In genomic region chr19:53808710-53809125, GRCh38 we compare ENCODE assay signal across 9 cellular contexts. TPM values are rescaled to one million over a fixed set of nuclear protein-coding genes. Genes with fewer than 3 reads are reported as not detected.
DNase-seq lines count a peak whose midpoint lies in the region; ATAC-seq and TF ChIP-seq lines count a peak whose summit lies in the region.
"Had no signal": no experiment of that assay in that cellular context is flagged by ENCODE, and none has a peak within 500 bp of the region (broad histone marks: within the 10 kb centered on the region; RNA-seq: fewer than 3 reads in every experiment).

No MANE protein-coding gene starts in this region.

- CTCF ChIA-PET in CD8-positive, alpha-beta memory T cell (lab: Charles Lee), result no interaction called here

- POLR2A ChIA-PET in CD8-positive, alpha-beta memory T cell (lab: Charles Lee), result no interaction called here

- WGBS in gastroesophageal sphincter (ENCODE audit: low coverage in 1 of 2), 2 donors, result 5 to 25% methylated on average over 2 to 4 of the region's 5 CpGs
- WGBS in thyroid gland, 2 donors, result 20 to 25% methylated on average over 5 of the region's 5 CpGs

- H3K4me1 ChIP-seq in HAP-1, result no peaks in the 10 kb centered on the region
- H3K4me1 ChIP-seq in gastroesophageal sphincter, result no peaks in the 10 kb centered on the region
- H3K4me1 ChIP-seq in thyroid gland, result no peaks in the 10 kb centered on the region
- H3K4me1 ChIP-seq in CD8-positive, alpha-beta memory T cell (ENCODE audit: insufficient read depth, low read length), result no peaks in the 10 kb centered on the region

- H3K9me3 ChIP-seq in HAP-1 (no peaks in the 10 kb centered on the region), gastroesophageal sphincter (no peaks in the 10 kb centered on the region), thyroid gland (no peaks in the 10 kb centered on the region)
- no peaks in the 10 kb centered on the region for H3K9me3 ChIP-seq in CD8-positive, alpha-beta memory T cell (ENCODE audit: low read length)

- no peaks in the 10 kb centered on the region for H3K27me3 ChIP-seq in HAP-1 (ENCODE audit: low read depth)
- H3K27me3 ChIP-seq in gastroesophageal sphincter, result peaks cover 8% of the 10 kb centered on the region
- no peaks in the 10 kb centered on the region for H3K27me3 ChIP-seq in thyroid gland
- H3K27me3 ChIP-seq in CD8-positive, alpha-beta memory T cell (ENCODE audit: insufficient read depth, low read length, poor library complexity, severe bottlenecking), result no peaks in the 10 kb centered on the region

- H3K4me3 ChIP-seq in HAP-1, result no peak overlapping the region
- no peak overlapping the region for H3K4me3 ChIP-seq in gastroesophageal sphincter
- no peak overlapping the region for H3K4me3 ChIP-seq in thyroid gland (replicated peaks in 1 of 3)
- H3K4me3 ChIP-seq in CD8-positive, alpha-beta memory T cell (ENCODE audit: low read length), result no peak overlapping the region
- H3K4me3 ChIP-seq: SK-N-MC had no signal

- H3K27me3 Mint-ChIP-seq in activated T-cell treated with anti-CD3 and anti-CD28 coated beads, Interleukin-2, amount 50 U/mL, for 72 hours (ENCODE audit: low read depth), result no peaks in the 10 kb centered on the region
- no peaks in the 10 kb centered on the region for H3K27me3 Mint-ChIP-seq in CD8-positive, alpha-beta memory T cell

- in situ Hi-C loops in HAP-1 (cut with MboI; ENCODE audit: low sequenced_read_pairs), result no loop called here

- intact Hi-C loops in thyroid gland (cut with DNase I), result no loop called here

- no peak for ATAC-seq in gastroesophageal sphincter
- ATAC-seq in activated T-cell treated with anti-CD3 and anti-CD28 coated beads, Interleukin-2, amount 50 U/mL, for 72 hours (replicated peaks in 1 of 2), result no peak

- TF ChIP-seq EP300 in gastroesophageal sphincter (IDR thresholded peaks at IDR 0.05), result no peak

- H3K36me3 ChIP-seq in HAP-1 (replicated peaks), result no peaks in the 10 kb centered on the region
- no peaks in the 10 kb centered on the region for H3K36me3 ChIP-seq in gastroesophageal sphincter
- no peaks in the 10 kb centered on the region for H3K36me3 ChIP-seq in thyroid gland
- H3K36me3 ChIP-seq in CD8-positive, alpha-beta memory T cell (ENCODE audit: insufficient read depth, low read length), result no peaks in the 10 kb centered on the region

- H3K27ac ChIP-seq in gastroesophageal sphincter, result no peak overlapping the region
- no peak overlapping the region for H3K27ac ChIP-seq in thyroid gland
- H3K27ac ChIP-seq in CD8-positive, alpha-beta memory T cell (ENCODE audit: low read depth, low read length), result no peak overlapping the region
- H3K27ac ChIP-seq: SK-N-MC had no signal

- H3K4me3 Mint-ChIP-seq in activated T-cell treated with anti-CD3 and anti-CD28 coated beads, Interleukin-2, amount 50 U/mL, for 72 hours, result no peak overlapping the region
- H3K4me3 Mint-ChIP-seq in CD8-positive, alpha-beta memory T cell, result no peak overlapping the region

- TF ChIP-seq POLR2A in gastroesophageal sphincter (IDR thresholded peaks at IDR 0.05) (no peak), thyroid gland (IDR thresholded peaks at IDR 0.05) (no peak)

- H3K9me3 Mint-ChIP-seq in activated T-cell treated with anti-CD3 and anti-CD28 coated beads, Interleukin-2, amount 50 U/mL, for 72 hours, result no peaks in the 10 kb centered on the region
- H3K9me3 Mint-ChIP-seq in CD8-positive, alpha-beta memory T cell, result peaks cover 0 to 2% (median 0%) of the 10 kb centered on the region in 5 donors

- DNase-seq in A172 (ENCODE audit: low spot score) (peak; percentile 80), HAP-1 (ENCODE audit: low spot score in 2 of 2) (peak; percentile 20 to 25), RPMI8226 (peak; percentile 64), thyroid gland (no peak)
- DNase-seq in activated T-cell treated with anti-CD3 and anti-CD28 coated beads, Interleukin-2, amount 50 U/mL, for 72 hours, result no peak
- no peak for DNase-seq in CD8-positive, alpha-beta memory T cell
- DNase-seq in stimulated activated CD4-positive, alpha-beta T cell treated with anti-CD3 and anti-CD28 coated beads, Interleukin-2, amount 100 ng/mL, for 24 hours, result no peak

- no peak overlapping the region for H3K27ac Mint-ChIP-seq in activated T-cell treated with anti-CD3 and anti-CD28 coated beads, Interleukin-2, amount 50 U/mL, for 72 hours
- H3K27ac Mint-ChIP-seq in CD8-positive, alpha-beta memory T cell, result no peak overlapping the region

- H3K4me1 Mint-ChIP-seq in activated T-cell treated with anti-CD3 and anti-CD28 coated beads, Interleukin-2, amount 50 U/mL, for 72 hours (ENCODE audit: low read depth), result no peaks in the 10 kb centered on the region
- H3K4me1 Mint-ChIP-seq in CD8-positive, alpha-beta memory T cell, result no peaks in the 10 kb centered on the region

- H3K36me3 Mint-ChIP-seq in activated T-cell treated with anti-CD3 and anti-CD28 coated beads, Interleukin-2, amount 50 U/mL, for 72 hours (ENCODE audit: insufficient read depth in 2 of 2), result no peaks in the 10 kb centered on the region
- no peaks in the 10 kb centered on the region for H3K36me3 Mint-ChIP-seq in CD8-positive, alpha-beta memory T cell

- TF ChIP-seq CTCF in gastroesophageal sphincter (IDR thresholded peaks at IDR 0.05) (peak in 3 of 4 experiments; percentile 5 to 29 (median 8)), thyroid gland (IDR thresholded peaks at IDR 0.05) (peak in 1 of 6 experiments; percentile 8)

RNA-seq across cellular contexts. Expression of gene NLRP12, which starts 15.4 kb away (rescaled TPM):
- total RNA-seq in A172 (2014; rRNA removed; shearing (Covaris generic)), result not detected in 2 replicates
- 1 to 10 TPM in 1 of 4 donors, under 1 TPM in 3; 0.23 to 1.1 (median 0.28) TPM for total RNA-seq in gastroesophageal sphincter
- not detected for total RNA-seq in activated T-cell treated with anti-CD3 and anti-CD28 coated beads, Interleukin-2, amount 50 U/mL, for 72 hours
- under 1 TPM in 3 of 4 donors, not detected in 1; 0.11 to 0.59 (median 0.27) TPM for total RNA-seq in thyroid gland
- not detected for total RNA-seq in CD8-positive, alpha-beta memory T cell
- not detected for polyA plus RNA-seq in CD8-positive, alpha-beta memory T cell

RNA-seq across cellular contexts. Expression of gene MYADM, which starts 59.0 kb away (rescaled TPM):
- 34.9 and 49.7 TPM in 2 replicates for total RNA-seq in A172 (2014; rRNA removed; shearing (Covaris generic))
- total RNA-seq in gastroesophageal sphincter, result 100 to 1,000 TPM; 103 to 355 (median 140) TPM
- 10 to 100 TPM; 32.7 to 43.5 TPM for total RNA-seq in activated T-cell treated with anti-CD3 and anti-CD28 coated beads, Interleukin-2, amount 50 U/mL, for 72 hours
- 10 to 100 TPM; 16.4 to 37.8 (median 21.8) TPM for total RNA-seq in thyroid gland
- 10 to 100 TPM; 44.2 to 47.8 TPM for total RNA-seq in CD8-positive, alpha-beta memory T cell
- polyA plus RNA-seq in CD8-positive, alpha-beta memory T cell, result 77.8 TPM

Comparison
In these comparisons a context has a peak if more than half of its experiments do, and no peak if none do; other contexts are left out.
1. DNase-seq: peak in A172 (single experiment), HAP-1 (2 of 2) and RPMI8226 (single experiment); none in activated T-cell treated with anti-CD3 and anti-CD28 coated beads, Interleukin-2, amount 50 U/mL, for 72 hours (0 of 2), thyroid gland (0 of 2), CD8-positive, alpha-beta memory T cell (0 of 5) and stimulated activated CD4-positive, alpha-beta T cell treated with anti-CD3 and anti-CD28 coated beads, Interleukin-2, amount 100 ng/mL, for 24 hours (0 of 2).